In genomic region chr1:25618433-25618808, GRCh38 we compare ENCODE assay signal across 12 cellular contexts. TPM values are rescaled to one million over a fixed set of nuclear protein-coding genes. Genes with fewer than 3 reads are reported as not detected.
DNase-seq lines count a peak whose midpoint lies in the region; ATAC-seq, FAIRE-seq and TF ChIP-seq lines count a peak whose summit lies in the region.
"Had no signal": no experiment of that assay in that cellular context is flagged by ENCODE, and none has a peak within 500 bp of the region (broad histone marks: within the 10 kb centered on the region; RNA-seq: fewer than 3 reads in every experiment).

No MANE protein-coding gene starts in this region.

- H3K79me2 ChIP-seq in hepatocyte = peaks cover 26% of the 10 kb centered on the region

- H3K36me3 Mint-ChIP-seq in activated B cell treated with CpG ODN at 0.5 μM for 24 hours (ENCODE audit: low read depth) = no peaks in the 10 kb centered on the region

- FAIRE-seq in urothelium cell line (lab: Jason Lieb, UNC) (no peak), HTR-8/SVneo (lab: Jason Lieb, UNC) (no peak)
- FAIRE-seq: G401.6 had no signal

- peaks cover 25% of the 10 kb centered on the region for H3K4me1 Mint-ChIP-seq in activated B cell treated with CpG ODN at 0.5 μM for 24 hours

- peaks cover 3% of the 10 kb centered on the region for H3K27me3 ChIP-seq in hepatocyte
- H3K27me3 ChIP-seq: body of pancreas had no signal

- H3K9me3 ChIP-seq in ES-I3 (ENCODE audit: control insufficient read depth, insufficient read depth, low read length) = no peaks in the 10 kb centered on the region
- no peaks in the 10 kb centered on the region for H3K9me3 ChIP-seq in hepatocyte (ENCODE audit: low read depth)
- H3K9me3 ChIP-seq: body of pancreas had no signal

- intact Hi-C loops in activated B cell treated with CpG ODN at 0.5 μM for 24 hours (cut with micrococcal nuclease) = loop anchor here (5.0 kb wide), 4 partner anchors 56 to 379 kb away; partner anchors contain the start of genes MACO1 and PAFAH2

- in situ Hi-C loops in GM13977 (cut with MboI; ENCODE audit: low pct_unique_long_range_greater_than_20kb, low sequenced_read_pairs, unreplicated experiment) = no loop called here

- no peaks in the 10 kb centered on the region for H4K20me1 ChIP-seq in hepatocyte (ENCODE audit: insufficient read depth, poor library complexity, severe bottlenecking)

- no peak overlapping the region for H3K27ac ChIP-seq in hepatocyte
- H3K27ac ChIP-seq: body of pancreas, SK-N-MC had no signal

- no peak for ATAC-seq in activated B cell treated with CpG ODN at 0.5 μM for 24 hours (ENCODE audit: low read depth)
- ATAC-seq in GM21786 (IDR thresholded peaks at IDR 0.05; ENCODE audit: unreplicated experiment) = no peak
- ATAC-seq: body of pancreas had no signal

- H3K4me1 ChIP-seq in ES-I3 (ENCODE audit: insufficient read depth, low read length) (peaks cover 9% of the 10 kb centered on the region), hepatocyte (ENCODE audit: insufficient read depth) (peaks cover 26% of the 10 kb centered on the region)

- peak overlapping the region; percentile 73 for H3K4me3 Mint-ChIP-seq in activated B cell treated with CpG ODN at 0.5 μM for 24 hours

- WGBS in hepatocyte (ENCODE audit: low lambda C conversion rate, missing lambda C conversion rate) = 54% methylated on average over 4 of the region's 4 CpGs

- peak overlapping the region; percentile 69 for H3K27ac Mint-ChIP-seq in activated B cell treated with CpG ODN at 0.5 μM for 24 hours

- CTCF ChIA-PET in activated B cell treated with CpG ODN at 0.5 μM for 24 hours (lab: Charles Lee) = interaction anchor here (0.8 to 1.3 kb wide), 4 partner anchors 9 to 98 kb away, joined by 3 to 6 read pairs (median 4); no protein-coding TSS in a partner anchor

- peaks cover 40% of the 10 kb centered on the region for H3K27me3 Mint-ChIP-seq in activated B cell treated with CpG ODN at 0.5 μM for 24 hours

- H3K36me3 ChIP-seq in ES-I3 (ENCODE audit: insufficient read depth, low read length) (no peaks in the 10 kb centered on the region), hepatocyte (replicated peaks; ENCODE audit: insufficient read depth, low read depth) (no peaks in the 10 kb centered on the region)

- H2AFZ ChIP-seq in hepatocyte = peak overlapping the region; percentile 60

- no peaks in the 10 kb centered on the region for H3K9me2 ChIP-seq in hepatocyte (replicated peaks; ENCODE audit: insufficient read depth)

- H3K9ac ChIP-seq in ES-I3 (ENCODE audit: low read depth, low read length) = peak overlapping the region; percentile 69

- TF ChIP-seq CTCF in activated B cell treated with CpG ODN at 0.5 μM for 24 hours (IDR thresholded peaks at IDR 0.05) = no peak
- TF ChIP-seq CTCF in hepatocyte (IDR thresholded peaks at IDR 0.05; ENCODE audit: poor library complexity) = no peak
- TF ChIP-seq CTCF in retinal pigment epithelial cell (conservative IDR thresholded peaks at IDR 0.05; ENCODE audit: low read depth, low read length) = no peak
- TF ChIP-seq CTCF in GM13977 (IDR thresholded peaks at IDR 0.05; ENCODE audit: extremely low read depth, insufficient read depth, missing control alignments) = no peak

- H3K4me2 ChIP-seq in hepatocyte = peak overlapping the region; percentile 100

- POLR2A ChIA-PET in activated B cell treated with CpG ODN at 0.5 μM for 24 hours (lab: Charles Lee) = interaction anchor here (0.7 kb wide), 1 partner anchor 70 kb away, joined by 3 read pairs; no protein-coding TSS in a partner anchor

- DNase-seq in activated B cell treated with CpG ODN at 0.5 μM for 24 hours (no peak), hepatocyte (ENCODE audit: low spot score) (no peak), retinal pigment epithelial cell (ENCODE audit: low read depth) (no peak), urothelium cell line (ENCODE audit: low spot score) (no peak), HTR-8/SVneo (ENCODE audit: insufficient read length, low spot score) (no peak), GM13977 (ENCODE audit: low spot score) (no peak)
- DNase-seq: stimulated activated naive CD4-positive, alpha-beta T cell treated with Interleukin-2 at 50 U/mL for 16 hours had no signal

- no peaks in the 10 kb centered on the region for H3K9me3 Mint-ChIP-seq in activated B cell treated with CpG ODN at 0.5 μM for 24 hours

- H3K4me3 ChIP-seq in hepatocyte = peak overlapping the region; percentile 64
- H3K4me3 ChIP-seq in retinal pigment epithelial cell (ENCODE audit: low read length) = peak overlapping the region; percentile 55

RNA-seq across cellular contexts. Expression of gene MAN1C1, which starts 1.8 kb away (rescaled TPM):
- total RNA-seq in activated B cell treated with CpG ODN at 0.5 μM for 24 hours (0.20 and 0.34 TPM in 2 replicates), hepatocyte (19.9 and 20.6 TPM in 2 replicates)
- polyA plus RNA-seq in hepatocyte = 24.6 and 29.3 TPM in 2 replicates

Comparison
In these comparisons a context has a peak if more than half of its experiments do, and no peak if none do; other contexts are left out.
1. RNA of gene MAN1C1, which starts 1.8 kb away (total RNA-seq): 19.9 to 20.6 TPM in hepatocyte; 0.20 to 0.34 TPM in activated B cell treated with CpG ODN at 0.5 μM for 24 hours; every median in the first group is over 10 times any median in the second.